In the genomic region with DNA sequence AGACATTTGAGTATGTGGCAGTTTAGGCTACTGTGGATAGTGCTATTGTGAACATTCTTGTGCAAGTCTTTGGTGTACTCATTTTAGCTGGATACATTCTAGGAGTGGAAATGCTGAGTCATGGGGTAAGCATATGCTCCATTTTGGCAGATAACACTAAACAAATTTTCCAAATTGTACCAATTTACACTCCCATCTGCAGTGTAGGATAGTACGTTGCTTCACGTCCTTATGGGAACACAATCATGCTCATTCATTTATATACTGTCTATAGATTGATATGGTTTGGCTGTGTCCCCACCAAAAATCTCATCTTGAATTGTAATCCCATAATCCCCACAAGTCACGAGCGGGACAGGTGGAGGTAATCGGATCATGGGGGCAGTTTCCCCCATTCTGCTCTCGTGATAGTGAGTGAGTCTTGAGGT, we compare ENCODE assay signal across 1 cellular context.
TF ChIP-seq lines count a peak whose summit lies in the region.

No MANE protein-coding gene starts in this region.

TF ChIP-seq in K562, 482 proteins besides CTCF, POLR2A, EP300 and RAD21 (continued from another document and continues in another):
- TF ChIP-seq, protein P1, sequence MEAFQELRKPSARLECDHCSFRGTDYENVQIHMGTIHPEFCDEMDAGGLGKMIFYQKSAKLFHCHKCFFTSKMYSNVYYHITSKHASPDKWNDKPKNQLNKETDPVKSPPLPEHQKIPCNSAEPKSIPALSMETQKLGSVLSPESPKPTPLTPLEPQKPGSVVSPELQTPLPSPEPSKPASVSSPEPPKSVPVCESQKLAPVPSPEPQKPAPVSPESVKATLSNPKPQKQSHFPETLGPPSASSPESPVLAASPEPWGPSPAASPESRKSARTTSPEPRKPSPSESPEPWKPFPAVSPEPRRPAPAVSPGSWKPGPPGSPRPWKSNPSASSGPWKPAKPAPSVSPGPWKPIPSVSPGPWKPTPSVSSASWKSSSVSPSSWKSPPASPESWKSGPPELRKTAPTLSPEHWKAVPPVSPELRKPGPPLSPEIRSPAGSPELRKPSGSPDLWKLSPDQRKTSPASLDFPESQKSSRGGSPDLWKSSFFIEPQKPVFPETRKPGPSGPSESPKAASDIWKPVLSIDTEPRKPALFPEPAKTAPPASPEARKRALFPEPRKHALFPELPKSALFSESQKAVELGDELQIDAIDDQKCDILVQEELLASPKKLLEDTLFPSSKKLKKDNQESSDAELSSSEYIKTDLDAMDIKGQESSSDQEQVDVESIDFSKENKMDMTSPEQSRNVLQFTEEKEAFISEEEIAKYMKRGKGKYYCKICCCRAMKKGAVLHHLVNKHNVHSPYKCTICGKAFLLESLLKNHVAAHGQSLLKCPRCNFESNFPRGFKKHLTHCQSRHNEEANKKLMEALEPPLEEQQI (IDR thresholded peaks at IDR 0.05): 0 out of 2 replicates have a peak, but pooled peaks have one; percentile 33
- TF ChIP-seq MTA1 (IDR thresholded peaks at IDR 0.05; ENCODE audit: borderline replicate concordance): no peak
- TF ChIP-seq RCOR1 (IDR thresholded peaks at IDR 0.05; ENCODE audit: borderline replicate concordance in 1 of 2, low read depth in 2 of 2, low read length in 2 of 2): peak in 1 of 2 experiments; percentile 37; a peak in 1 of 4 replicates
- TF ChIP-seq PHB (CRISPR knock-in tag; IDR thresholded peaks at IDR 0.05): no peak
- TF ChIP-seq, protein P2, sequence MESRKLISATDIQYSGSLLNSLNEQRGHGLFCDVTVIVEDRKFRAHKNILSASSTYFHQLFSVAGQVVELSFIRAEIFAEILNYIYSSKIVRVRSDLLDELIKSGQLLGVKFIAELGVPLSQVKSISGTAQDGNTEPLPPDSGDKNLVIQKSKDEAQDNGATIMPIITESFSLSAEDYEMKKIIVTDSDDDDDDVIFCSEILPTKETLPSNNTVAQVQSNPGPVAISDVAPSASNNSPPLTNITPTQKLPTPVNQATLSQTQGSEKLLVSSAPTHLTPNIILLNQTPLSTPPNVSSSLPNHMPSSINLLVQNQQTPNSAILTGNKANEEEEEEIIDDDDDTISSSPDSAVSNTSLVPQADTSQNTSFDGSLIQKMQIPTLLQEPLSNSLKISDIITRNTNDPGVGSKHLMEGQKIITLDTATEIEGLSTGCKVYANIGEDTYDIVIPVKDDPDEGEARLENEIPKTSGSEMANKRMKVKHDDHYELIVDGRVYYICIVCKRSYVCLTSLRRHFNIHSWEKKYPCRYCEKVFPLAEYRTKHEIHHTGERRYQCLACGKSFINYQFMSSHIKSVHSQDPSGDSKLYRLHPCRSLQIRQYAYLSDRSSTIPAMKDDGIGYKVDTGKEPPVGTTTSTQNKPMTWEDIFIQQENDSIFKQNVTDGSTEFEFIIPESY (CRISPR knock-in tag; IDR thresholded peaks at IDR 0.05): no peak
- peak; percentile 61; the same call in 1 of the 2 replicates for TF ChIP-seq TEAD4 (IDR thresholded peaks at IDR 0.05; ENCODE audit: low read length)
- no peak for TF ChIP-seq TEAD4 (CRISPR knock-in tag; IDR thresholded peaks at IDR 0.05; ENCODE audit: borderline replicate concordance)
- peak; percentile 100 for TF ChIP-seq MAFG (tag; conservative IDR thresholded peaks at IDR 0.05)
- peak in 1 of 3 experiments; percentile 42 for TF ChIP-seq YY1 (IDR thresholded peaks at IDR 0.05; ENCODE audit: borderline replicate concordance in 1 of 3, control insufficient read depth in 1 of 3, extremely low read depth in 1 of 3, insufficient read depth in 3 of 3, insufficient read length in 1 of 3, insufficient replicate concordance in 2 of 3, low read depth in 1 of 3, low read length in 2 of 3)
- TF ChIP-seq CBFA2T3 (IDR thresholded peaks at IDR 0.05): peak; percentile 54
- TF ChIP-seq NCOA4 (IDR thresholded peaks at IDR 0.05; ENCODE audit: partially characterized antibody): no peak
- no peak for TF ChIP-seq PRPF4 (IDR thresholded peaks at IDR 0.05; ENCODE audit: insufficient read depth, low read depth, low read length, poor library complexity, severe bottlenecking)
- no peak for TF ChIP-seq ZNF239 (CRISPR knock-in tag; IDR thresholded peaks at IDR 0.05)
- TF ChIP-seq KLF16 (IDR thresholded peaks at IDR 0.05): no peak
- no peak for TF ChIP-seq ZNF23 (CRISPR knock-in tag; IDR thresholded peaks at IDR 0.05)
- TF ChIP-seq BACH1 (tag; IDR thresholded peaks at IDR 0.05): peak; percentile 95
- TF ChIP-seq, protein P3, sequence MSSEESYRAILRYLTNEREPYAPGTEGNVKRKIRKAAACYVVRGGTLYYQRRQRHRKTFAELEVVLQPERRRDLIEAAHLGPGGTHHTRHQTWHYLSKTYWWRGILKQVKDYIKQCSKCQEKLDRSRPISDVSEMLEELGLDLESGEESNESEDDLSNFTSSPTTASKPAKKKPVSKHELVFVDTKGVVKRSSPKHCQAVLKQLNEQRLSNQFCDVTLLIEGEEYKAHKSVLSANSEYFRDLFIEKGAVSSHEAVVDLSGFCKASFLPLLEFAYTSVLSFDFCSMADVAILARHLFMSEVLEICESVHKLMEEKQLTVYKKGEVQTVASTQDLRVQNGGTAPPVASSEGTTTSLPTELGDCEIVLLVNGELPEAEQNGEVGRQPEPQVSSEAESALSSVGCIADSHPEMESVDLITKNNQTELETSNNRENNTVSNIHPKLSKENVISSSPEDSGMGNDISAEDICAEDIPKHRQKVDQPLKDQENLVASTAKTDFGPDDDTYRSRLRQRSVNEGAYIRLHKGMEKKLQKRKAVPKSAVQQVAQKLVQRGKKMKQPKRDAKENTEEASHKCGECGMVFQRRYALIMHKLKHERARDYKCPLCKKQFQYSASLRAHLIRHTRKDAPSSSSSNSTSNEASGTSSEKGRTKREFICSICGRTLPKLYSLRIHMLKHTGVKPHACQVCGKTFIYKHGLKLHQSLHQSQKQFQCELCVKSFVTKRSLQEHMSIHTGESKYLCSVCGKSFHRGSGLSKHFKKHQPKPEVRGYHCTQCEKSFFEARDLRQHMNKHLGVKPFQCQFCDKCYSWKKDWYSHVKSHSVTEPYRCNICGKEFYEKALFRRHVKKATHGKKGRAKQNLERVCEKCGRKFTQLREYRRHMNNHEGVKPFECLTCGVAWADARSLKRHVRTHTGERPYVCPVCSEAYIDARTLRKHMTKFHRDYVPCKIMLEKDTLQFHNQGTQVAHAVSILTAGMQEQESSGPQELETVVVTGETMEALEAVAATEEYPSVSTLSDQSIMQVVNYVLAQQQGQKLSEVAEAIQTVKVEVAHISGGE (CRISPR knock-in tag; IDR thresholded peaks at IDR 0.05): no peak
- TF ChIP-seq, protein P4, sequence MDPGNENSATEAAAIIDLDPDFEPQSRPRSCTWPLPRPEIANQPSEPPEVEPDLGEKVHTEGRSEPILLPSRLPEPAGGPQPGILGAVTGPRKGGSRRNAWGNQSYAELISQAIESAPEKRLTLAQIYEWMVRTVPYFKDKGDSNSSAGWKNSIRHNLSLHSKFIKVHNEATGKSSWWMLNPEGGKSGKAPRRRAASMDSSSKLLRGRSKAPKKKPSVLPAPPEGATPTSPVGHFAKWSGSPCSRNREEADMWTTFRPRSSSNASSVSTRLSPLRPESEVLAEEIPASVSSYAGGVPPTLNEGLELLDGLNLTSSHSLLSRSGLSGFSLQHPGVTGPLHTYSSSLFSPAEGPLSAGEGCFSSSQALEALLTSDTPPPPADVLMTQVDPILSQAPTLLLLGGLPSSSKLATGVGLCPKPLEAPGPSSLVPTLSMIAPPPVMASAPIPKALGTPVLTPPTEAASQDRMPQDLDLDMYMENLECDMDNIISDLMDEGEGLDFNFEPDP (CRISPR knock-in tag; IDR thresholded peaks at IDR 0.05): no peak
- TF ChIP-seq, protein P5, sequence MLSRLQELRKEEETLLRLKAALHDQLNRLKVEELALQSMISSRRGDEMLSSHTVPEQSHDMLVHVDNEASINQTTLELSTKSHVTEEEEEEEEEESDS (CRISPR knock-in tag; IDR thresholded peaks at IDR 0.05): no peak
- TF ChIP-seq DDX20 (tag; IDR thresholded peaks at IDR 0.05; ENCODE audit: low read depth): no peak
- peak; percentile 86 for TF ChIP-seq DPF2 (IDR thresholded peaks at IDR 0.05)
- TF ChIP-seq ZNF41 (CRISPR knock-in tag; conservative IDR thresholded peaks at IDR 0.05): no peak
- no peak for TF ChIP-seq NEUROD1 (IDR thresholded peaks at IDR 0.05; ENCODE audit: borderline replicate concordance, low read depth, low read length, partially characterized antibody)
- TF ChIP-seq C11orf30 (IDR thresholded peaks at IDR 0.05; ENCODE audit: low read depth): peak; percentile 98
- peak; percentile 87 for TF ChIP-seq SMARCA4 (IDR thresholded peaks at IDR 0.05)
- TF ChIP-seq CEBPG (CRISPR knock-in tag; IDR thresholded peaks at IDR 0.05): no peak
- peak; percentile 15 to 63; a peak in 2 of 4 replicates for TF ChIP-seq CEBPG (tag; conservative IDR thresholded peaks at IDR 0.05 in 1 of 2, IDR thresholded peaks at IDR 0.05 in 1 of 2)
- 0 out of 2 replicates have a peak, but pooled peaks have one; percentile 30 for TF ChIP-seq ZNF644 (tag; IDR thresholded peaks at IDR 0.05; ENCODE audit: low read depth)
- no peak for TF ChIP-seq PTTG1 (tag; IDR thresholded peaks at IDR 0.05; ENCODE audit: low read depth)
- TF ChIP-seq ARID1B (IDR thresholded peaks at IDR 0.05): peak; percentile 79
- peak; percentile 98 for TF ChIP-seq NFE2L1 (tag; IDR thresholded peaks at IDR 0.05; ENCODE audit: borderline replicate concordance, low read depth)
- TF ChIP-seq MYC (IDR thresholded peaks at IDR 0.05; ENCODE audit: low read depth, low read length): peak; percentile 63; the same call in 1 of the 2 replicates
- no peak for TF ChIP-seq MYC (CRISPR knock-in tag; IDR thresholded peaks at IDR 0.05; ENCODE audit: borderline replicate concordance, low read depth)
- TF ChIP-seq SMARCA5 (IDR thresholded peaks at IDR 0.05): no peak
- TF ChIP-seq JUNB (CRISPR knock-in tag; conservative IDR thresholded peaks at IDR 0.05): no peak
- no peak for TF ChIP-seq NR2C2 (CRISPR knock-in tag; IDR thresholded peaks at IDR 0.05)
- TF ChIP-seq NR2C2 (tag; IDR thresholded peaks at IDR 0.05): no peak
- no peak for TF ChIP-seq ZNF584 (CRISPR knock-in tag; IDR thresholded peaks at IDR 0.05; ENCODE audit: low read depth)
- peak; percentile 68; the same call in 1 of the 2 replicates for TF ChIP-seq JUN (IDR thresholded peaks at IDR 0.05; ENCODE audit: borderline replicate concordance, low read depth, low read length)
- TF ChIP-seq JUN (CRISPR knock-in tag; IDR thresholded peaks at IDR 0.05; ENCODE audit: borderline replicate concordance): no peak
- no peak for TF ChIP-seq ZNF143 (CRISPR knock-in tag; IDR thresholded peaks at IDR 0.05)
- TF ChIP-seq NR4A1 (CRISPR knock-in tag; IDR thresholded peaks at IDR 0.05): no peak
- TF ChIP-seq NR4A1 (tag; IDR thresholded peaks at IDR 0.05): peak; percentile 86
- TF ChIP-seq, protein P6, sequence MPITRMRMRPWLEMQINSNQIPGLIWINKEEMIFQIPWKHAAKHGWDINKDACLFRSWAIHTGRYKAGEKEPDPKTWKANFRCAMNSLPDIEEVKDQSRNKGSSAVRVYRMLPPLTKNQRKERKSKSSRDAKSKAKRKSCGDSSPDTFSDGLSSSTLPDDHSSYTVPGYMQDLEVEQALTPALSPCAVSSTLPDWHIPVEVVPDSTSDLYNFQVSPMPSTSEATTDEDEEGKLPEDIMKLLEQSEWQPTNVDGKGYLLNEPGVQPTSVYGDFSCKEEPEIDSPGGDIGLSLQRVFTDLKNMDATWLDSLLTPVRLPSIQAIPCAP (CRISPR knock-in tag; IDR thresholded peaks at IDR 0.05; ENCODE audit: borderline replicate concordance): no peak
- no peak for TF ChIP-seq ZNF707 (CRISPR knock-in tag; conservative IDR thresholded peaks at IDR 0.05)
- TF ChIP-seq ZNF253 (CRISPR knock-in tag; conservative IDR thresholded peaks at IDR 0.05): no peak
- TF ChIP-seq NFATC3 (IDR thresholded peaks at IDR 0.05): peak; percentile 80; the same call in 1 of the 2 replicates
- TF ChIP-seq ZNF24 (IDR thresholded peaks at IDR 0.05): no peak
- TF ChIP-seq NR2C1 (IDR thresholded peaks at IDR 0.05): no peak
- peak; percentile 39; the same call in 1 of the 2 replicates for TF ChIP-seq NR2C1 (tag; IDR thresholded peaks at IDR 0.05)
- no peak for TF ChIP-seq THRAP3 (IDR thresholded peaks at IDR 0.05; ENCODE audit: borderline replicate concordance)
- TF ChIP-seq RFX5 (IDR thresholded peaks at IDR 0.05; ENCODE audit: low read depth, low read length): no peak
- no peak for TF ChIP-seq IRF2 (CRISPR knock-in tag; IDR thresholded peaks at IDR 0.05)
- TF ChIP-seq, protein P7, sequence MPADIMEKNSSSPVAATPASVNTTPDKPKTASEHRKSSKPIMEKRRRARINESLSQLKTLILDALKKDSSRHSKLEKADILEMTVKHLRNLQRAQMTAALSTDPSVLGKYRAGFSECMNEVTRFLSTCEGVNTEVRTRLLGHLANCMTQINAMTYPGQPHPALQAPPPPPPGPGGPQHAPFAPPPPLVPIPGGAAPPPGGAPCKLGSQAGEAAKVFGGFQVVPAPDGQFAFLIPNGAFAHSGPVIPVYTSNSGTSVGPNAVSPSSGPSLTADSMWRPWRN (IDR thresholded peaks at IDR 0.05; ENCODE audit: low read depth): no peak
- TF ChIP-seq, protein P8, sequence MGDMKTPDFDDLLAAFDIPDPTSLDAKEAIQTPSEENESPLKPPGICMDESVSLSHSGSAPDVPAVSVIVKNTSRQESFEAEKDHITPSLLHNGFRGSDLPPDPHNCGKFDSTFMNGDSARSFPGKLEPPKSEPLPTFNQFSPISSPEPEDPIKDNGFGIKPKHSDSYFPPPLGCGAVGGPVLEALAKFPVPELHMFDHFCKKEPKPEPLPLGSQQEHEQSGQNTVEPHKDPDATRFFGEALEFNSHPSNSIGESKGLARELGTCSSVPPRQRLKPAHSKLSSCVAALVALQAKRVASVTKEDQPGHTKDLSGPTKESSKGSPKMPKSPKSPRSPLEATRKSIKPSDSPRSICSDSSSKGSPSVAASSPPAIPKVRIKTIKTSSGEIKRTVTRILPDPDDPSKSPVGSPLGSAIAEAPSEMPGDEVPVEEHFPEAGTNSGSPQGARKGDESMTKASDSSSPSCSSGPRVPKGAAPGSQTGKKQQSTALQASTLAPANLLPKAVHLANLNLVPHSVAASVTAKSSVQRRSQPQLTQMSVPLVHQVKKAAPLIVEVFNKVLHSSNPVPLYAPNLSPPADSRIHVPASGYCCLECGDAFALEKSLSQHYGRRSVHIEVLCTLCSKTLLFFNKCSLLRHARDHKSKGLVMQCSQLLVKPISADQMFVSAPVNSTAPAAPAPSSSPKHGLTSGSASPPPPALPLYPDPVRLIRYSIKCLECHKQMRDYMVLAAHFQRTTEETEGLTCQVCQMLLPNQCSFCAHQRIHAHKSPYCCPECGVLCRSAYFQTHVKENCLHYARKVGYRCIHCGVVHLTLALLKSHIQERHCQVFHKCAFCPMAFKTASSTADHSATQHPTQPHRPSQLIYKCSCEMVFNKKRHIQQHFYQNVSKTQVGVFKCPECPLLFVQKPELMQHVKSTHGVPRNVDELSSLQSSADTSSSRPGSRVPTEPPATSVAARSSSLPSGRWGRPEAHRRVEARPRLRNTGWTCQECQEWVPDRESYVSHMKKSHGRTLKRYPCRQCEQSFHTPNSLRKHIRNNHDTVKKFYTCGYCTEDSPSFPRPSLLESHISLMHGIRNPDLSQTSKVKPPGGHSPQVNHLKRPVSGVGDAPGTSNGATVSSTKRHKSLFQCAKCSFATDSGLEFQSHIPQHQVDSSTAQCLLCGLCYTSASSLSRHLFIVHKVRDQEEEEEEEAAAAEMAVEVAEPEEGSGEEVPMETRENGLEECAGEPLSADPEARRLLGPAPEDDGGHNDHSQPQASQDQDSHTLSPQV (IDR thresholded peaks at IDR 0.05): peak; percentile 95
